ENCODE assay signal across 12 cellular contexts in the genomic region with DNA sequence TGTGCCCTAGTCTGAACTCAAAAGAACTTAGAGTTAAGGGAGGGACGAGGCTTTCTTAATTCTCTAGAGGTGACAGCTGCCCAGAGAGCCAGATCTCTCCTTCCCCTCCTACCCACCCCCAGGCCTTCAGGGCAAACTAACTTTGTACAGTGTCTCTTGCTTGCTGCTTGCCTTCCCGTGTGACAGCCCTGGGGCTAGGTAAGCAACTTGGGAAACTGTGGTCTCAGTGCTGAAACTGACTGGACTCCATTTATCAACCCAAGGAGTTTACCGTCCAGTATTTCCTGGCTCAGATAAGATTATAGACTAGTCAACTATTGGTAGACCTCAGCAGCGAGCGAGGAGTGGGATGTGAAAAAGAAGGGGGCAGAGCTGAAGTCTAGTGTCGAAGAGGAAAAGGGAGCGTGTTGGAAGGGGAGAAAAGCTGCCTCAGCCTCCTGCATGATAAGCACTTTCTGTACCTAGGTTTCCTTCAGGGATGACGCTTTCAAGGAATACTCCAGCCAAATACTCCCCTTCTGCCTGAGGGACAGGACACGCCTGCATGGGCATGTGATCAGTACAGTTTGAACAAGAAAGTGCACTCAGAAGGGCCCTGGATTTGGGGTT. TPM values are rescaled to one million over a fixed set of nuclear protein-coding genes. Genes with fewer than 3 reads are reported as not detected.
DNase-seq lines count a peak whose midpoint lies in the region; ATAC-seq and TF ChIP-seq lines count a peak whose summit lies in the region.
"Had no signal": no experiment of that assay in that cellular context is flagged by ENCODE, and none has a peak within 500 bp of the region (broad histone marks: within the 10 kb centered on the region; RNA-seq: fewer than 3 reads in every experiment).

No MANE protein-coding gene starts in this region.

- no peaks in the 10 kb centered on the region for H3K36me3 ChIP-seq in mammary epithelial cell (ENCODE audit: insufficient read depth, low read length)
- H3K36me3 ChIP-seq in endodermal cell (ENCODE audit: control insufficient read depth, insufficient read depth, low read length), result peaks cover 22% of the 10 kb centered on the region
- no peaks in the 10 kb centered on the region for H3K36me3 ChIP-seq in urinary bladder (ENCODE audit: insufficient read depth)

- CTCF ChIA-PET in MCF 10A (lab: Yijun Ruan, JAX) (interaction anchor here (0.6 to 1.7 kb wide), 5 partner anchors 23 to 223 kb away, joined by 3 to 4 read pairs (median 3); no protein-coding TSS in a partner anchor), mammary epithelial cell (lab: Charles Lee; ENCODE audit: low non-redundant PET) (no interaction called here)

- intact Hi-C loops in MCF 10A (cut with micrococcal nuclease), result no loop called here
- intact Hi-C loops in mammary epithelial cell (cut with micrococcal nuclease), result no loop called here

- TF ChIP-seq CTCF in MCF 10A (IDR thresholded peaks at IDR 0.05; ENCODE audit: unreplicated experiment), result no peak
- no peak for TF ChIP-seq CTCF in mammary epithelial cell (conservative IDR thresholded peaks at IDR 0.05 in 1 of 2, IDR thresholded peaks at IDR 0.05 in 1 of 2; ENCODE audit: extremely low read depth in 1 of 2, insufficient read depth in 1 of 2, low read depth in 1 of 2, low read length in 2 of 2)
- no peak for TF ChIP-seq CTCF in endodermal cell (conservative IDR thresholded peaks at IDR 0.05)
- no peak for TF ChIP-seq CTCF in nephron progenitor cell (IDR thresholded peaks at IDR 0.05)

- H3K36me3 Mint-ChIP-seq in MCF 10A (ENCODE audit: insufficient read depth, unreplicated experiment), result peaks cover 20% of the 10 kb centered on the region
- H3K36me3 Mint-ChIP-seq in endodermal cell (ENCODE audit: low read depth), result peaks cover 25% of the 10 kb centered on the region
- peaks cover 24% of the 10 kb centered on the region for H3K36me3 Mint-ChIP-seq in nephron progenitor cell (ENCODE audit: low read depth)

- H2AFZ ChIP-seq in mammary epithelial cell (ENCODE audit: low read depth, low read length), result no peak overlapping the region

- dilution Hi-C loops in mammary epithelial cell (cut with HindIII; ENCODE audit: low sequenced_read_pairs), result loop anchor here (5.0 kb wide), 2 partner anchors 67 to 73 kb away; no protein-coding TSS in a partner anchor

- H3K4me1 ChIP-seq in mammary epithelial cell (ENCODE audit: insufficient read depth, low read length) (peaks cover 10% of the 10 kb centered on the region), endodermal cell (ENCODE audit: control insufficient read depth, insufficient read depth, low read length) (no peaks in the 10 kb centered on the region), urinary bladder (ENCODE audit: insufficient read depth) (no peaks in the 10 kb centered on the region)

- H3K4me3 Mint-ChIP-seq in MCF 10A (ENCODE audit: unreplicated experiment), result no peak overlapping the region
- no peak overlapping the region for H3K4me3 Mint-ChIP-seq in endodermal cell
- H3K4me3 Mint-ChIP-seq in nephron progenitor cell, result no peak overlapping the region

- no peaks in the 10 kb centered on the region for H3K27me3 Mint-ChIP-seq in MCF 10A (ENCODE audit: insufficient read depth, unreplicated experiment)
- no peaks in the 10 kb centered on the region for H3K27me3 Mint-ChIP-seq in endodermal cell (ENCODE audit: insufficient read depth)
- H3K27me3 Mint-ChIP-seq in nephron progenitor cell (ENCODE audit: low read depth, poor library complexity), result peaks cover 3% of the 10 kb centered on the region

- WGBS in mammary epithelial cell (ENCODE audit: low coverage, missing lambda C conversion rate), result 73% methylated on average over 9 of the region's 9 CpGs
- WGBS in endodermal cell (ENCODE audit: insufficient coverage in 1 of 2, insufficient read length in 1 of 2), 2 experiments, result 87 to 91% methylated on average over 5 to 9 of the region's 9 CpGs
- WGBS in urinary bladder, result 71% methylated on average over 9 of the region's 9 CpGs

- H3K9me3 Mint-ChIP-seq in MCF 10A (ENCODE audit: unreplicated experiment), result no peaks in the 10 kb centered on the region
- no peaks in the 10 kb centered on the region for H3K9me3 Mint-ChIP-seq in endodermal cell
- no peaks in the 10 kb centered on the region for H3K9me3 Mint-ChIP-seq in nephron progenitor cell

- no TSS peak for BruUV-seq in MCF 10A (replicated peaks; lab: Mats Ljungman, UMichigan)
- BruUV-seq in mammary epithelial cell (replicated peaks; lab: Mats Ljungman, UMichigan), result no TSS peak

- no peak overlapping the region for H3K4me3 ChIP-seq in mammary epithelial cell (replicated peaks in 1 of 3; ENCODE audit: insufficient read depth in 1 of 3, low read depth in 2 of 3, low read length in 3 of 3)
- H3K4me3 ChIP-seq in endodermal cell (ENCODE audit: low read length), result no peak overlapping the region
- no peak overlapping the region for H3K4me3 ChIP-seq in urinary bladder (ENCODE audit: low read depth, low read length)

- H3K27ac Mint-ChIP-seq in MCF 10A (ENCODE audit: low read depth, unreplicated experiment) (peak overlapping the region; percentile 51), endodermal cell (peak overlapping the region; percentile 8), nephron progenitor cell (peak overlapping the region; percentile 94)

- ATAC-seq in HG02870 (IDR thresholded peaks at IDR 0.05; ENCODE audit: unreplicated experiment), result no peak

- H3K27ac ChIP-seq in mammary epithelial cell (ENCODE audit: insufficient read depth, low read depth, low read length) (no peak overlapping the region), endodermal cell (ENCODE audit: low read depth, low read length) (no peak overlapping the region), urinary bladder (ENCODE audit: low read depth) (peak overlapping the region; percentile 40)

- DNase-seq in MCF 10A (ENCODE audit: unreplicated experiment), result no peak
- no peak for DNase-seq in mammary epithelial cell
- no peak for DNase-seq in endodermal cell
- DNase-seq in nephron progenitor cell, result no peak
- DNase-seq in NCI-H510A (lab: John Stamatoyannopoulos, UW), result no peak
- no peak for DNase-seq in epidermal melanocyte (ENCODE audit: insufficient read length, low spot score)
- DNase-seq: activated CD4-positive, CD25-positive, alpha-beta regulatory T cell; cortex of kidney; NCI-H2081; NCI-H774 had no signal

- no peaks in the 10 kb centered on the region for H3K9me3 ChIP-seq in mammary epithelial cell (replicated peaks; ENCODE audit: insufficient read depth, low read length)
- H3K9me3 ChIP-seq in endodermal cell (ENCODE audit: control insufficient read depth, low read length), result no peaks in the 10 kb centered on the region

- in situ Hi-C loops in mammary epithelial cell (cut with MboI; ENCODE audit: low sequenced_read_pairs in 2 of 2), result no loop called here

- no peak overlapping the region for H3K4me2 ChIP-seq in mammary epithelial cell (ENCODE audit: insufficient read depth, low read depth, low read length)

- H3K9ac ChIP-seq in mammary epithelial cell (ENCODE audit: insufficient read depth, low read length) (no peak overlapping the region), endodermal cell (ENCODE audit: extremely low read depth, low read length, poor library complexity, severe bottlenecking) (no peak overlapping the region)

- H4K20me1 ChIP-seq in mammary epithelial cell (ENCODE audit: insufficient read depth, low read length), result no peaks in the 10 kb centered on the region

- no peaks in the 10 kb centered on the region for H3K79me2 ChIP-seq in mammary epithelial cell (ENCODE audit: insufficient read depth, low read length)

- H3K27me3 ChIP-seq in mammary epithelial cell (ENCODE audit: insufficient read depth, low read length) (no peaks in the 10 kb centered on the region), endodermal cell (ENCODE audit: control insufficient read depth, insufficient read depth, low read length, poor library complexity, severe bottlenecking) (no peaks in the 10 kb centered on the region)

- POLR2A ChIA-PET in MCF 10A (lab: Yijun Ruan, JAX), result interaction anchor here (1.2 kb wide), 1 partner anchor 46 kb away, joined by 5 read pairs; no protein-coding TSS in a partner anchor

- H3K4me1 Mint-ChIP-seq in MCF 10A (ENCODE audit: insufficient read depth, unreplicated experiment) (peaks cover 10% of the 10 kb centered on the region), endodermal cell (peaks cover 27% of the 10 kb centered on the region), nephron progenitor cell (peaks cover 43% of the 10 kb centered on the region)

RNA-seq across cellular contexts. Expression of a gene that starts 43.3 kb away (rescaled TPM):
- total RNA-seq in MCF 10A (2022), result 28.7 and 34.5 TPM in 2 replicates
- 10 to 100 TPM; 49.8 to 53.0 TPM for total RNA-seq in mammary epithelial cell
- polyA plus RNA-seq in mammary epithelial cell, result 31.1 TPM
- polyA minus RNA-seq in mammary epithelial cell, result 45.0 TPM
- total RNA-seq in endodermal cell, result 10 to 100 TPM; 80.1 to 93.5 TPM
- 72.0 TPM for polyA plus RNA-seq in endodermal cell (2013, experiment 1 of 2)
- polyA plus RNA-seq in endodermal cell (2013, experiment 2 of 2), result 71.9 TPM
- 95.5 TPM for total RNA-seq in urinary bladder
- 25.1 TPM for polyA plus RNA-seq in urinary bladder

Comparison
In these comparisons a context has a peak if more than half of its experiments do, and no peak if none do; other contexts are left out.
1. H3K27ac Mint-ChIP-seq: peak in every context shown above with its lines; median percentile 94 in nephron progenitor cell; 51 in MCF 10A; 8 in endodermal cell.